22 cellular contexts compared by ENCODE assay signal in the genomic region with DNA sequence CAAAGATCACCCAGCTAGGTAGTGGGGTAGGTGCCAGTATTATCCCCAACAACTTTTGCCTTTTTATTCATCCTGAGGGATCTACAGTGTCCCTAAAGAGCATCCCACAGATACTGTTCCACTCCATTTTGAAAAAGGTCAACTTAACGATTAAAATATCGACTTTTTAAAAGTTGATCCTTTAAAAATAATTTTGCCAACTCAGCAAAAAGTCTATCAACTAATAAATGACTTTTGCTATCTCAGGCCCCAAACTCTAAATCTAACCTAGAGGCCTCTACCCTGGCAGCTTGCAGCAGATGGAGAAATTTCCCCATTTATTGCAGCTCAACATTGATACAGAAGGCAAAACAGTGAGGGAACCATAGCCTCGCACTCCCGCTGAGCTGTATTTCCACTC.
"Had no signal": no experiment of that assay in that cellular context is flagged by ENCODE, and none has a peak within 500 bp of the region (broad histone marks: within the 10 kb centered on the region; RNA-seq: fewer than 3 reads in every experiment).

No MANE protein-coding gene starts in this region.

- H3K4me3 ChIP-seq: coronary artery, right atrium auricular region, spleen, tibial nerve had no signal

- H3K9me3 Mint-ChIP-seq: activated CD8-positive, alpha-beta T cell treated with anti-CD3 and anti-CD28 coated beads for 36 hours; activated T-cell treated with anti-CD3 and anti-CD28 coated beads, Interleukin-2, amount 50 U/mL, for 72 hours; effector memory CD8-positive, alpha-beta T cell had no signal

- H3K36me3 Mint-ChIP-seq: natural killer cell treated with Interleukin-12 subunit alpha and Interleukin-12 subunit beta and Interleukin-15 and Interleukin-18, amount 100 ng/mL, for 72 hours had no signal

- DNase-seq: activated CD4-positive, alpha-beta T cell treated with anti-CD3 and anti-CD28 coated beads, Interleukin-2, amount 50 U/mL, for 1 hour; activated CD4-positive, CD25-positive, alpha-beta regulatory T cell treated with anti-CD3 and anti-CD28 coated beads, Interleukin-2, amount 50 U/mL, for 72 hours; activated CD8-positive, alpha-beta T cell treated with anti-CD3 and anti-CD28 coated beads for 36 hours; activated naive CD4-positive, alpha-beta T cell; activated naive CD8-positive, alpha-beta T cell treated with anti-CD3 and anti-CD28 coated beads for 36 hours; activated T-cell treated with anti-CD3 and anti-CD28 coated beads, Interleukin-2, amount 50 U/mL, for 72 hours; amniotic stem cell; brain microvascular endothelial cell; effector memory CD8-positive, alpha-beta T cell; erythroblast; head of caudate nucleus; hippocampal formation; left cardiac atrium; midbrain; spleen; T-helper 1 cell had no signal

- H3K27me3 Mint-ChIP-seq: activated naive CD8-positive, alpha-beta T cell treated with anti-CD3 and anti-CD28 coated beads for 36 hours; effector memory CD8-positive, alpha-beta T cell had no signal

- H3K9me3 ChIP-seq: right atrium auricular region, spleen, tibial nerve had no signal

- FAIRE-seq: astrocyte, keratinocyte had no signal

- ATAC-seq: activated CD8-positive, alpha-beta T cell treated with anti-CD3 and anti-CD28 coated beads for 36 hours; activated T-cell treated with anti-CD3 and anti-CD28 coated beads, Interleukin-2, amount 50 U/mL, for 72 hours; effector memory CD8-positive, alpha-beta T cell; left cardiac atrium; natural killer cell treated with Interleukin-12 subunit alpha and Interleukin-12 subunit beta and Interleukin-15 and Interleukin-18, amount 100 ng/mL, for 72 hours had no signal

- H3K27me3 ChIP-seq: brain microvascular endothelial cell, right atrium auricular region, spleen, tibial nerve had no signal

- H3K27ac Mint-ChIP-seq: activated CD8-positive, alpha-beta T cell treated with anti-CD3 and anti-CD28 coated beads for 36 hours; activated naive CD8-positive, alpha-beta T cell treated with anti-CD3 and anti-CD28 coated beads for 36 hours; activated T-cell treated with anti-CD3 and anti-CD28 coated beads, Interleukin-2, amount 50 U/mL, for 72 hours; effector memory CD8-positive, alpha-beta T cell; natural killer cell treated with Interleukin-12 subunit alpha and Interleukin-12 subunit beta and Interleukin-15 and Interleukin-18, amount 100 ng/mL, for 72 hours had no signal

- H3K4me1 ChIP-seq: right atrium auricular region, spleen, tibial nerve had no signal

- H3K36me3 ChIP-seq: brain microvascular endothelial cell, right atrium auricular region, spleen, tibial nerve had no signal

- H3K27ac ChIP-seq: brain microvascular endothelial cell, coronary artery, right atrium auricular region, spleen, tibial nerve had no signal

- H3K4me3 Mint-ChIP-seq: activated CD8-positive, alpha-beta T cell treated with anti-CD3 and anti-CD28 coated beads for 36 hours; activated naive CD8-positive, alpha-beta T cell treated with anti-CD3 and anti-CD28 coated beads for 36 hours; effector memory CD8-positive, alpha-beta T cell; natural killer cell treated with Interleukin-12 subunit alpha and Interleukin-12 subunit beta and Interleukin-15 and Interleukin-18, amount 100 ng/mL, for 72 hours had no signal
